Comparison of ENCODE assay signal across 8 cellular contexts in the genomic region with DNA sequence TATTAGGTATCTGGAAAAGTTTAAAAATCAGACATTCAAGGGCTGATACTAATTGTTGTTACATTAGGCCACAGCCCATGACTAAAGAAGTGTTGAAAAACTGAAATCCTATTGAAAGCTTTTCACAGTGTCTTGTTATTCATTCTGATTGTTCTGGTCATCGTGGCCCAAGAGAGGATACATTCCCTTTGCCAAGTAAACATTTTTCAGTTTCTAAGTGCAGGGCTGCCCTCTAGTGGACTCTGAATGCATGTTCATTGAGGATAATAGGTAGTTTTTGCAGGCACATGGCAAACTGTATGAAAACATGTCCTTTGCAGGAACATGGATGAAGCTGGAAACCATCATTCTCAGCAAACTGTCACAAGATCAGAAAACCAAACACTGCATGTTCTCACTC.
A peak's percentile ranks its signal among the peaks of the same experiment; 100 is the strongest.
DNase-seq lines count a peak whose midpoint lies in the region; ATAC-seq and TF ChIP-seq lines count a peak whose summit lies in the region.

No MANE protein-coding gene starts in this region.

- H3K79me2 ChIP-seq in fibroblast of lung (ENCODE audit: control insufficient read depth, insufficient read depth, low read length), result no peaks in the 10 kb centered on the region

- H2AFZ ChIP-seq in fibroblast of lung (ENCODE audit: low read length), result no peak overlapping the region

- TF ChIP-seq CTCF in HEK293 (tag by site-specific recombination; IDR thresholded peaks at IDR 0.05) (no peak), fibroblast of lung (conservative IDR thresholded peaks at IDR 0.05 in 1 of 2, IDR thresholded peaks at IDR 0.05 in 1 of 2; ENCODE audit: low read depth in 1 of 2, low read length in 2 of 2) (peak; percentile 26 to 39), spleen (IDR thresholded peaks at IDR 0.05 in 8 of 11, conservative IDR thresholded peaks at IDR 0.05 in 3 of 11) (peak in 9 of 11 experiments; percentile 20 to 63 (median 45))

- H3K27me3 ChIP-seq in fibroblast of lung (ENCODE audit: control insufficient read depth, insufficient read depth, low read length) (no peaks in the 10 kb centered on the region), spleen (replicated peaks in 1 of 7) (no peaks in the 10 kb centered on the region)

- POLR2A ChIA-PET in HEK293 (lab: Yijun Ruan, JAX), result no interaction called here
- POLR2A ChIA-PET in naive thymus-derived CD8-positive, alpha-beta T cell (lab: Charles Lee), result no interaction called here

- H3K4me1 ChIP-seq in HEK293 (ENCODE audit: control insufficient read depth, insufficient read depth, low read length) (no peaks in the 10 kb centered on the region), fibroblast of lung (ENCODE audit: control insufficient read depth, extremely low read depth, insufficient read depth, low read length) (no peaks in the 10 kb centered on the region), spleen (no peaks in the 10 kb centered on the region)

- H3K9me3 ChIP-seq in HEK293 (ENCODE audit: control insufficient read depth, insufficient read depth, low read depth, low read length) (no peaks in the 10 kb centered on the region), fibroblast of lung (ENCODE audit: control insufficient read depth, insufficient read depth, low read depth, low read length) (no peaks in the 10 kb centered on the region), spleen (peaks cover 0 to 24% (median 11%) of the 10 kb centered on the region in 8 donors)

- no peak overlapping the region for H3K4me3 Mint-ChIP-seq in naive thymus-derived CD8-positive, alpha-beta T cell

- H3K36me3 ChIP-seq in HEK293 (ENCODE audit: control insufficient read depth in 2 of 2, insufficient read depth in 1 of 2, low read length in 2 of 2) (no peaks in the 10 kb centered on the region), fibroblast of lung (ENCODE audit: control insufficient read depth, insufficient read depth, low read length) (no peaks in the 10 kb centered on the region), spleen (no peaks in the 10 kb centered on the region)

- WGBS in spleen, 5 donors, result 46 to 60% (median 52%) methylated on average over 1 of the region's 1 CpG

- no peak for TF ChIP-seq POLR2A in spleen (IDR thresholded peaks at IDR 0.05)

- H3K9me3 Mint-ChIP-seq in naive thymus-derived CD8-positive, alpha-beta T cell, result peaks cover 0 to 40% (median 16%) of the 10 kb centered on the region in 9 donors

- H3K4me3 ChIP-seq in HEK293 (ENCODE audit: low read depth, low read length) (no peak overlapping the region), fibroblast of lung (replicated peaks in 1 of 4; ENCODE audit: control extremely low read depth in 1 of 4, insufficient read depth in 1 of 4, low read depth in 3 of 4, low read length in 4 of 4) (no peak overlapping the region), spleen (no peak overlapping the region)

- ATAC-seq in naive thymus-derived CD8-positive, alpha-beta T cell, result no peak
- ATAC-seq in HG03175 (IDR thresholded peaks at IDR 0.05; ENCODE audit: unreplicated experiment), result no peak

- H3K27ac ChIP-seq in HEK293 (ENCODE audit: extremely low read depth, low read depth, low read length), result no peak overlapping the region
- no peak overlapping the region for H3K27ac ChIP-seq in fibroblast of lung (ENCODE audit: insufficient read depth, low read length)
- H3K27ac ChIP-seq in spleen, result no peak overlapping the region

- CTCF ChIA-PET in HEK293 (lab: Yijun Ruan, JAX), result interaction anchor here (0.5 to 2.3 kb wide), 16 partner anchors 8 to 715 kb away, joined by 3 to 11 read pairs (median 3); no protein-coding TSS in a partner anchor

- no peak overlapping the region for H3K9ac ChIP-seq in fibroblast of lung (ENCODE audit: insufficient read depth, low read length)

- H3K27me3 Mint-ChIP-seq in naive thymus-derived CD8-positive, alpha-beta T cell, result peaks cover 13 to 38% (median 22%) of the 10 kb centered on the region in 5 donors

- intact Hi-C loops in spleen (cut with DNase I; ENCODE audit: low total_unique reads), result no loop called here

- no peaks in the 10 kb centered on the region for H4K20me1 ChIP-seq in fibroblast of lung (ENCODE audit: control insufficient read depth, extremely low read depth, insufficient read depth, low read length)

- H3K4me1 Mint-ChIP-seq in naive thymus-derived CD8-positive, alpha-beta T cell, result no peaks in the 10 kb centered on the region

- H3K36me3 Mint-ChIP-seq in naive thymus-derived CD8-positive, alpha-beta T cell, result peaks cover 0 to 21% (median 0%) of the 10 kb centered on the region in 3 donors

- H3K4me2 ChIP-seq in fibroblast of lung (ENCODE audit: extremely low read depth, insufficient read depth, low read length), result no peak overlapping the region

- DNase-seq in NCI-H345 (lab: John Stamatoyannopoulos, UW) (peak; percentile 25), NCI-H345 treated with DMSO at 0.1 percent for 48 hours (lab: John Stamatoyannopoulos, UW; ENCODE audit: unreplicated experiment) (no peak), RPMI8226 (peak; percentile 59), fibroblast of lung (ENCODE audit: low read depth in 2 of 2) (peak; percentile 17 to 21), spleen (no peak)
- no peak for DNase-seq in naive thymus-derived CD8-positive, alpha-beta T cell

- no peak overlapping the region for H3K27ac Mint-ChIP-seq in naive thymus-derived CD8-positive, alpha-beta T cell

TF ChIP-seq in HEK293, 187 proteins besides CTCF, POLR2A, EP300 and RAD21:
- TF ChIP-seq ZNF26 (tag by site-specific recombination; IDR thresholded peaks at IDR 0.05), result peak; percentile 64
- TF ChIP-seq ZNF830 (tag by site-specific recombination; IDR thresholded peaks at IDR 0.05; ENCODE audit: low read depth), result no peak
- peak; percentile 49 for TF ChIP-seq ZNF654 (tag by site-specific recombination; IDR thresholded peaks at IDR 0.05; ENCODE audit: low read depth)
- TF ChIP-seq SETDB1 (IDR thresholded peaks at IDR 0.05; ENCODE audit: insufficient read length, low read length), result peak; percentile 77
TF ChIP-seq in HEK293: peak in this region for 3.

Comparison
In these comparisons a context has a peak if more than half of its experiments do, and no peak if none do; other contexts are left out.
1. DNase-seq: peak in NCI-H345 (single experiment), RPMI8226 (single experiment) and fibroblast of lung (2 of 2); none in NCI-H345 treated with DMSO at 0.1 percent for 48 hours (single experiment), spleen (single experiment) and naive thymus-derived CD8-positive, alpha-beta T cell (0 of 10).